ENCODE assay signal across 8 cellular contexts in genomic region chr15:90099072-90099867, GRCh38. TPM values are rescaled to one million over a fixed set of nuclear protein-coding genes. Genes with fewer than 3 reads are reported as not detected.
DNase-seq lines count a peak whose midpoint lies in the region; ATAC-seq, FAIRE-seq and TF ChIP-seq lines count a peak whose summit lies in the region.

No MANE protein-coding gene starts in this region.

- H3K4me3 ChIP-seq in SU-DHL-6 (ENCODE audit: insufficient read depth, low read length, poor library complexity, severe bottlenecking) (no peak overlapping the region), dorsolateral prefrontal cortex (peak overlapping the region in 10 of 59 donors; percentile 31 to 95 (median 83)), gastrocnemius medialis (no peak overlapping the region)

- H2AFZ ChIP-seq in SU-DHL-6 (ENCODE audit: low read depth, low read length, severe bottlenecking) = no peak overlapping the region

- H3K36me3 ChIP-seq in SU-DHL-6 (ENCODE audit: low read length) = no peaks in the 10 kb centered on the region
- H3K36me3 ChIP-seq in gastrocnemius medialis = no peaks in the 10 kb centered on the region

- no peaks in the 10 kb centered on the region for H3K9me2 ChIP-seq in SU-DHL-6 (replicated peaks; ENCODE audit: insufficient read depth, low read length)

- TF ChIP-seq CTCF in SU-DHL-6 (IDR thresholded peaks at IDR 0.05; ENCODE audit: insufficient read depth, low read length, poor library complexity, severe bottlenecking) = no peak
- no peak for TF ChIP-seq CTCF in dorsolateral prefrontal cortex (IDR thresholded peaks at IDR 0.05 in 54 of 56, conservative IDR thresholded peaks at IDR 0.05 in 2 of 56; ENCODE audit: low read depth in 1 of 56, partially characterized antibody in 56 of 56)
- no peak for TF ChIP-seq CTCF in gastrocnemius medialis (IDR thresholded peaks at IDR 0.05 in 4 of 5, conservative IDR thresholded peaks at IDR 0.05 in 1 of 5)

- H3K4me1 ChIP-seq in gastrocnemius medialis = peaks cover 79 to 88% of the 10 kb centered on the region in 2 donors

- H3K27ac ChIP-seq in SU-DHL-6 (ENCODE audit: low read depth, low read length) (peak overlapping the region; percentile 49), dorsolateral prefrontal cortex (peak overlapping the region in 58 of 59 donors; percentile 50 to 100 (median 98)), gastrocnemius medialis (peak overlapping the region; percentile 94 to 100 (median 99))

- in situ Hi-C loops in gastrocnemius medialis (cut with MboI; ENCODE audit: low sequenced_read_pairs in 4 of 4) = loop anchor here in 3 of 4 donors (25.0 kb wide), 1 partner anchor 337 kb away; the partner anchor contains the start of gene MESP1 (in 3 of the 3)

- intact Hi-C loops in dorsolateral prefrontal cortex (cut with DNase I) (no loop called here), gastrocnemius medialis (cut with DNase I; ENCODE audit: low total_unique reads) (loop anchor here (5.0 kb wide), 1 partner anchor 97 kb away; the partner anchor contains the start of gene ZNF710)

- H3K9me3 ChIP-seq in SU-DHL-6 (ENCODE audit: insufficient read depth, low read length) (no peaks in the 10 kb centered on the region), gastrocnemius medialis (no peaks in the 10 kb centered on the region)

- no peaks in the 10 kb centered on the region for H3K79me2 ChIP-seq in SU-DHL-6 (ENCODE audit: insufficient read depth, low read length)

- ATAC-seq in gastrocnemius medialis = no peak

- H3F3A ChIP-seq in SU-DHL-6 (ENCODE audit: insufficient read depth) = peaks cover 14% of the 10 kb centered on the region

- no peaks in the 10 kb centered on the region for H3K27me3 ChIP-seq in SU-DHL-6 (ENCODE audit: low read length)
- no peaks in the 10 kb centered on the region for H3K27me3 ChIP-seq in dorsolateral prefrontal cortex
- H3K27me3 ChIP-seq in gastrocnemius medialis = no peaks in the 10 kb centered on the region

- no peaks in the 10 kb centered on the region for H4K20me1 ChIP-seq in SU-DHL-6 (ENCODE audit: low read depth, low read length)

- no peak for TF ChIP-seq POLR2A in GM12891 (IDR thresholded peaks at IDR 0.05; ENCODE audit: low read depth, low read length)
- no peak for TF ChIP-seq POLR2A in gastrocnemius medialis (IDR thresholded peaks at IDR 0.05)

- FAIRE-seq in GM12891 (lab: Jason Lieb, UNC) = peak; percentile 75

- H3K4me2 ChIP-seq in SU-DHL-6 (ENCODE audit: low read depth, low read length, poor library complexity, severe bottlenecking) = no peak overlapping the region

- DNase-seq in GM12891 (ENCODE audit: insufficient read length, low spot score) (no peak), dorsolateral prefrontal cortex (peak in 1 of 10 donors; percentile 19), gastrocnemius medialis (peak in 1 of 2 donors; percentile 13), medulla oblongata (ENCODE audit: extremely low spot score) (no peak), A172 (ENCODE audit: low spot score) (no peak), NCI-H69 (lab: John Stamatoyannopoulos, UW) (no peak), iPS-NIHi7 (ENCODE audit: extremely low spot score) (no peak)

- H3K9ac ChIP-seq in SU-DHL-6 (ENCODE audit: low read length) = no peak overlapping the region

TF ChIP-seq in GM12891, 5 proteins besides CTCF, POLR2A, EP300 and RAD21:
- TF ChIP-seq POU2F2 (IDR thresholded peaks at IDR 0.05; ENCODE audit: low read depth, low read length) (no peak), POLR2AphosphoS5 (IDR thresholded peaks at IDR 0.05; ENCODE audit: low read depth, low read length) (0 out of 2 replicates have a peak, but pooled peaks have one; percentile 18)

RNA-seq across cellular contexts. Expression of gene IDH2, which starts 3.0 kb away (rescaled TPM):
- 111 TPM for polyA plus RNA-seq in GM12891 (2012; ENCODE audit: low read depth, missing spikeins)
- 100 to 1,000 TPM in 64 of 120 experiments, 10 to 100 TPM in 56; 40.2 to 175 (median 102) TPM for total RNA-seq in dorsolateral prefrontal cortex
- 100 to 1,000 TPM; 349 to 547 (median 423) TPM for total RNA-seq in gastrocnemius medialis
- 43.7 and 61.6 TPM in 2 replicates for total RNA-seq in A172 (2014; rRNA removed; shearing (Covaris generic))

Comparison
In these comparisons a context has a peak if more than half of its experiments do, and no peak if none do; other contexts are left out.
1. H3K27ac ChIP-seq: peak in every context shown above with its lines; median percentile 99 in gastrocnemius medialis; 98 in dorsolateral prefrontal cortex; 49 in SU-DHL-6.